ENCODE assay signal across 10 cellular contexts in genomic region chr3:187999821-188000220, GRCh38.
DNase-seq lines count a peak whose midpoint lies in the region; ATAC-seq and TF ChIP-seq lines count a peak whose summit lies in the region.
"Had no signal": no experiment of that assay in that cellular context is flagged by ENCODE, and none has a peak within 500 bp of the region (broad histone marks: within the 10 kb centered on the region; RNA-seq: fewer than 3 reads in every experiment).

No MANE protein-coding gene starts in this region.

- no peaks in the 10 kb centered on the region for H3K9me3 Mint-ChIP-seq in GM23338
- peaks cover 3% of the 10 kb centered on the region for H3K9me3 Mint-ChIP-seq in activated naive CD4-positive, alpha-beta T cell treated with anti-CD3 and anti-CD28 coated beads, Interleukin-2, amount 10 ng/mL, durations not matched to agents 7 days and 5 days
- peaks cover 3% of the 10 kb centered on the region for H3K9me3 Mint-ChIP-seq in natural killer cell treated with Interleukin-12 subunit alpha and Interleukin-12 subunit beta and Interleukin-15 and Interleukin-18, amount 100 ng/mL, for 72 hours

- no peak overlapping the region for H3K27ac Mint-ChIP-seq in GM23338
- peak overlapping the region; percentile 99 for H3K27ac Mint-ChIP-seq in activated naive CD4-positive, alpha-beta T cell treated with anti-CD3 and anti-CD28 coated beads, Interleukin-2, amount 10 ng/mL, durations not matched to agents 7 days and 5 days
- H3K27ac Mint-ChIP-seq in natural killer cell treated with Interleukin-12 subunit alpha and Interleukin-12 subunit beta and Interleukin-15 and Interleukin-18, amount 100 ng/mL, for 72 hours: peak overlapping the region; percentile 99 to 100

- H3K4me2 ChIP-seq in GM23338: no peak overlapping the region

- ATAC-seq in GM23338 (no peak), HG03565 (IDR thresholded peaks at IDR 0.05; ENCODE audit: unreplicated experiment) (no peak), HG02884 (IDR thresholded peaks at IDR 0.05; ENCODE audit: unreplicated experiment) (no peak)
- peak; percentile 88 to 91 for ATAC-seq in natural killer cell treated with Interleukin-12 subunit alpha and Interleukin-12 subunit beta and Interleukin-15 and Interleukin-18, amount 100 ng/mL, for 72 hours

- H4K20me1 ChIP-seq in GM23338 (replicated peaks; ENCODE audit: insufficient read depth): no peaks in the 10 kb centered on the region

- intact Hi-C loops in cardiac septum (cut with DNase I): no loop called here

- H3F3A ChIP-seq in GM23338 (replicated peaks; ENCODE audit: low read depth): no peaks in the 10 kb centered on the region

- H3K36me3 Mint-ChIP-seq in GM23338 (ENCODE audit: low read depth): no peaks in the 10 kb centered on the region
- peaks cover 26% of the 10 kb centered on the region for H3K36me3 Mint-ChIP-seq in activated naive CD4-positive, alpha-beta T cell treated with anti-CD3 and anti-CD28 coated beads, Interleukin-2, amount 10 ng/mL, durations not matched to agents 7 days and 5 days
- no peaks in the 10 kb centered on the region for H3K36me3 Mint-ChIP-seq in natural killer cell treated with Interleukin-12 subunit alpha and Interleukin-12 subunit beta and Interleukin-15 and Interleukin-18, amount 100 ng/mL, for 72 hours

- peaks cover 3% of the 10 kb centered on the region for H3K27me3 Mint-ChIP-seq in GM23338 (ENCODE audit: insufficient read depth, low read depth, poor library complexity)
- no peaks in the 10 kb centered on the region for H3K27me3 Mint-ChIP-seq in activated naive CD4-positive, alpha-beta T cell treated with anti-CD3 and anti-CD28 coated beads, Interleukin-2, amount 10 ng/mL, durations not matched to agents 7 days and 5 days
- no peaks in the 10 kb centered on the region for H3K27me3 Mint-ChIP-seq in natural killer cell treated with Interleukin-12 subunit alpha and Interleukin-12 subunit beta and Interleukin-15 and Interleukin-18, amount 100 ng/mL, for 72 hours

- CTCF ChIA-PET in activated naive CD4-positive, alpha-beta T cell treated with anti-CD3 and anti-CD28 coated beads, Interleukin-2, amount 10 ng/mL, durations not matched to agents 7 days and 5 days (lab: Charles Lee): interaction anchor here (0.8 to 1.8 kb wide), 5 partner anchors 8 to 257 kb away, joined by 3 to 4 read pairs (median 3); partner anchors contain the start of gene BCL6

- H3K4me1 ChIP-seq in GM23338 (ENCODE audit: insufficient read depth): peaks cover 36% of the 10 kb centered on the region

- no peak for TF ChIP-seq CTCF in GM23338 (conservative IDR thresholded peaks at IDR 0.05; ENCODE audit: low read depth in 2 of 2)

- H3K79me2 ChIP-seq in GM23338 (replicated peaks; ENCODE audit: insufficient read depth): no peaks in the 10 kb centered on the region

- no peak overlapping the region for H3K27ac ChIP-seq in GM23338 (ENCODE audit: low read depth)

- DNase-seq in GM23338 (ENCODE audit: low spot score) (peak; percentile 16), cardiac septum (ENCODE audit: low spot score) (no peak), HCEC 1CT (no peak)
- peak; percentile 76 for DNase-seq in activated naive CD4-positive, alpha-beta T cell treated with anti-CD3 and anti-CD28 coated beads, Interleukin-2, amount 10 ng/mL, durations not matched to agents 7 days and 5 days
- DNase-seq in natural killer cell treated with Interleukin-12 subunit alpha and Interleukin-12 subunit beta and Interleukin-15 and Interleukin-18, amount 100 ng/mL, for 72 hours (ENCODE audit: low spot score): peak; percentile 64
- DNase-seq: activated CD8-positive, alpha-beta memory T cell treated with anti-CD3 and anti-CD28 coated beads for 24 hours; nucleus accumbens had no signal

- peak; percentile 47; the same call in 1 of the 2 replicates for TF ChIP-seq POLR2A in Raji (IDR thresholded peaks at IDR 0.05; ENCODE audit: insufficient read depth, low read depth, low read length)

- H3K9me2 ChIP-seq in GM23338 (ENCODE audit: insufficient read depth): no peaks in the 10 kb centered on the region; the same call in 1 of the 2 replicates

- no peak overlapping the region for H3K4me3 Mint-ChIP-seq in GM23338
- H3K4me3 Mint-ChIP-seq in activated naive CD4-positive, alpha-beta T cell treated with anti-CD3 and anti-CD28 coated beads, Interleukin-2, amount 10 ng/mL, durations not matched to agents 7 days and 5 days: peak overlapping the region; percentile 74
- H3K4me3 Mint-ChIP-seq in natural killer cell treated with Interleukin-12 subunit alpha and Interleukin-12 subunit beta and Interleukin-15 and Interleukin-18, amount 100 ng/mL, for 72 hours: peak overlapping the region; percentile 92

- no peak overlapping the region; the same call in 1 of the 2 replicates for H2AFZ ChIP-seq in GM23338

- H3K27me3 ChIP-seq in GM23338 (ENCODE audit: insufficient read depth): no peaks in the 10 kb centered on the region

- no peaks in the 10 kb centered on the region for H3K36me3 ChIP-seq in GM23338 (ENCODE audit: insufficient read depth)

- H3K4me3 ChIP-seq in GM23338: no peak overlapping the region

- peaks cover 30% of the 10 kb centered on the region for H3K4me1 Mint-ChIP-seq in GM23338
- H3K4me1 Mint-ChIP-seq in activated naive CD4-positive, alpha-beta T cell treated with anti-CD3 and anti-CD28 coated beads, Interleukin-2, amount 10 ng/mL, durations not matched to agents 7 days and 5 days: peaks cover 87% of the 10 kb centered on the region
- peaks cover 75 to 76% of the 10 kb centered on the region in 2 donors for H3K4me1 Mint-ChIP-seq in natural killer cell treated with Interleukin-12 subunit alpha and Interleukin-12 subunit beta and Interleukin-15 and Interleukin-18, amount 100 ng/mL, for 72 hours (ENCODE audit: low read depth in 2 of 2)

TF ChIP-seq in GM23338, 12 proteins besides CTCF, POLR2A, EP300 and RAD21 (continues in another document):
- TF ChIP-seq ETS1 (IDR thresholded peaks at IDR 0.05) (no peak), POLR2AphosphoS5 (IDR thresholded peaks at IDR 0.05; ENCODE audit: low read depth) (no peak), ZNF114 (CRISPR knock-in tag; IDR thresholded peaks at IDR 0.05) (no peak), REST (IDR thresholded peaks at IDR 0.05; ENCODE audit: unreplicated experiment) (no peak), CREB1 (CRISPR knock-in tag; IDR thresholded peaks at IDR 0.05; ENCODE audit: low read depth) (no peak), STAT1 (IDR thresholded peaks at IDR 0.05; ENCODE audit: unreplicated experiment) (no peak)

Comparison
In these comparisons a context has a peak if more than half of its experiments do, and no peak if none do; other contexts are left out.
1. ATAC-seq: peak in natural killer cell treated with Interleukin-12 subunit alpha and Interleukin-12 subunit beta and Interleukin-15 and Interleukin-18, amount 100 ng/mL, for 72 hours (2 of 2); none in GM23338 (single experiment), HG03565 (single experiment) and HG02884 (single experiment).
2. DNase-seq: peak in GM23338 (single experiment), activated naive CD4-positive, alpha-beta T cell treated with anti-CD3 and anti-CD28 coated beads, Interleukin-2, amount 10 ng/mL, durations not matched to agents 7 days and 5 days (single experiment) and natural killer cell treated with Interleukin-12 subunit alpha and Interleukin-12 subunit beta and Interleukin-15 and Interleukin-18, amount 100 ng/mL, for 72 hours (single experiment); none in cardiac septum (single experiment) and HCEC 1CT (single experiment).